In genomic region chr1:205629751-205630150, GRCh38 we compare ENCODE assay signal across 9 cellular contexts. TPM values are rescaled to one million over a fixed set of nuclear protein-coding genes. Genes with fewer than 3 reads are reported as not detected.
DNase-seq lines count a peak whose midpoint lies in the region; ATAC-seq and TF ChIP-seq lines count a peak whose summit lies in the region.
"Had no signal": no experiment of that assay in that cellular context is flagged by ENCODE, and none has a peak within 500 bp of the region (broad histone marks: within the 10 kb centered on the region; RNA-seq: fewer than 3 reads in every experiment).

No MANE protein-coding gene starts in this region.

- H3K4me3 ChIP-seq in GM12875 (ENCODE audit: low read depth, low read length) = peak overlapping the region; percentile 86
- peak overlapping the region; percentile 91 for H3K4me3 ChIP-seq in endocrine pancreas (ENCODE audit: control insufficient read depth, insufficient read depth, low read length)
- peak overlapping the region in 4 of 12 donors; percentile 65 to 77 (median 73) for H3K4me3 ChIP-seq in heart left ventricle

- peaks cover 3% of the 10 kb centered on the region for H3K36me3 Mint-ChIP-seq in osteocyte (ENCODE audit: unreplicated experiment)

- H3K27me3 Mint-ChIP-seq in osteocyte (ENCODE audit: unreplicated experiment) = no peaks in the 10 kb centered on the region

- H3K27ac Mint-ChIP-seq in osteocyte (ENCODE audit: unreplicated experiment) = peak overlapping the region; percentile 99

- H3K4me3 Mint-ChIP-seq in osteocyte (ENCODE audit: unreplicated experiment) = peak overlapping the region; percentile 98

- H3K27me3 ChIP-seq in endocrine pancreas (ENCODE audit: control insufficient read depth, insufficient read depth, low read length) (no peaks in the 10 kb centered on the region), heart left ventricle (no peaks in the 10 kb centered on the region)

- H3K9me3 ChIP-seq in endocrine pancreas (ENCODE audit: control insufficient read depth, low read length) (no peaks in the 10 kb centered on the region), heart left ventricle (no peaks in the 10 kb centered on the region)

- TF ChIP-seq POLR2A in Raji (IDR thresholded peaks at IDR 0.05; ENCODE audit: insufficient read depth, low read depth, low read length) (0 out of 2 replicates have a peak, but pooled peaks have one; percentile 30), heart left ventricle (IDR thresholded peaks at IDR 0.05) (no peak)

- H3K27ac ChIP-seq in heart left ventricle = peak overlapping the region in 3 of 12 donors; percentile 5 to 97 (median 95)

- H3K4me1 Mint-ChIP-seq in osteocyte (ENCODE audit: unreplicated experiment) = peaks cover 36% of the 10 kb centered on the region

- H3K9me3 Mint-ChIP-seq in osteocyte (ENCODE audit: unreplicated experiment) = no peaks in the 10 kb centered on the region

- TF ChIP-seq CTCF in GM12875 (IDR thresholded peaks at IDR 0.05; ENCODE audit: borderline replicate concordance, insufficient read depth, low read depth, low read length) (no peak), osteocyte (IDR thresholded peaks at IDR 0.05) (no peak), heart left ventricle (IDR thresholded peaks at IDR 0.05) (no peak)

- H3K9ac ChIP-seq in endocrine pancreas (ENCODE audit: control insufficient read depth, insufficient read depth, low read length) = no peak overlapping the region

- H3K36me3 ChIP-seq in endocrine pancreas (ENCODE audit: control insufficient read depth, insufficient read depth, low read length) (no peaks in the 10 kb centered on the region), heart left ventricle (peaks cover 0 to 7% (median 0%) of the 10 kb centered on the region in 9 donors)

- DNase-seq in osteocyte (ENCODE audit: extremely low spot score, unreplicated experiment) = no peak
- DNase-seq in islet precursor cell = no peak
- DNase-seq in heart left ventricle = no peak
- no peak for DNase-seq in NCI-H2227 (lab: John Stamatoyannopoulos, UW; ENCODE audit: unreplicated experiment)
- DNase-seq: NCI-H526 treated with DMSO at 0.1 percent for 48 hours had no signal

- ATAC-seq in GM19324 (IDR thresholded peaks at IDR 0.05; ENCODE audit: low FRiP score, unreplicated experiment) (no peak), heart left ventricle (no peak)

- H3K4me1 ChIP-seq in endocrine pancreas (ENCODE audit: control insufficient read depth, insufficient read depth, low read length) (peaks cover 31% of the 10 kb centered on the region), heart left ventricle (peaks cover 4 to 66% (median 23%) of the 10 kb centered on the region in 12 donors)

- intact Hi-C loops in heart left ventricle (cut with DNase I) = loop anchor here in 8 of 10 donors (5.0 to 10.0 kb wide), 6 partner anchors 32 to 142 kb away; no protein-coding TSS in a partner anchor

- 71 to 83% (median 78%) methylated on average over 6 of the region's 6 CpGs for WGBS in heart left ventricle, 4 donors

RNA-seq across cellular contexts. Expression of gene ELK4, which starts 2.1 kb away (rescaled TPM):
- total RNA-seq in osteocyte = 46.4 and 50.4 TPM in 2 replicates
- 10 to 100 TPM; 18.5 to 54.9 (median 36.5) TPM for total RNA-seq in heart left ventricle
- 10 to 100 TPM in 1 of 2 donors, 1 to 10 TPM in 1; 5.0 to 11.3 TPM for polyA plus RNA-seq in heart left ventricle

RNA-seq across cellular contexts. Expression of gene SLC45A3, which starts 50.6 kb away (rescaled TPM):
- 1.1 and 1.6 TPM in 2 replicates for total RNA-seq in osteocyte
- 1 to 10 TPM; 1.2 to 6.1 (median 2.6) TPM for total RNA-seq in heart left ventricle
- 1 to 10 TPM; 2.6 to 3.3 TPM for polyA plus RNA-seq in heart left ventricle
